In the genomic region with DNA sequence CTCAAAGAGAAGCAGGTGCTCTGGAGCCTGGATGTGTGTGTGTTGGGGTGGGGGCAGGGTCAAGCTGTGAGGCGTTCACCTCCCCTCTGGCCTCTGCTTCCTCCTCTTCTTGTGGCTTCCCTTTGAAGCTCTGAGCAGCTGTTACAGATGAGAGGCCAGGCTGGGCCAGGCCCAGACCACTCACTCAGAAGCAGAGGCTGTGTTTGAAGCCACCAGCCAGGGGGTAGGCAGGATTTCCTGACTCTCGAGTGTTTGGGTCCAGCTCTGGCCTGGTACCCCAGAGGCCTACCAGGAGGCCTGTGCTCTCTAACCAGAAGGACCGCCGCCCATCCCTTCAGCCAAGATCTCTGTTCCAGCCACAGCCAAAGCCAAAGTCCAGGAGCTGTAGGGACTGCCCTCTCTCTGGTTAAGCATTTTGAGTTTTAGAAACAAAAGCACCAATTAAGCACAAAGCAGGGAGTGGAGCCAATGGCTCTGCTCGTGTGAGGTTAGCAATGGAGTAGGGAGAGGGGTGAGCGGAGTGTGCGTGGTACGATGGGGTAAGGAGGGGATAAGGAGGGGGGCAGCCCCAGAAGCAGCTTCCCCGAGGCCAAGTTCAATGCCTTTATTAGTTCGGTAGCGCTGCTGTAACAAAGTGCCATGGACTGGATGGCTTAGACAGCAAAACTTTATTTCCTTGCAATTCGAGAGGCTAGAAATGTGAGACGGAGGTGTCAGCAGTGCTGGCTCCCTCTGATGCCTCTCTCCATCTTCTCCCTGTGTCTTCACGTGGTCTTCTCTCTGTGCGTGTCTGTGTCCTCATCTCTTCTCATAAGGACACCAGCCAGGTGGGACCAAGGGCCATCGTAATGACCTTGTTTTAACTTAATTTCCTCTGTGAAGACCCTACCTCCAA, we compare ENCODE assay signal across 8 cellular contexts. TPM values are rescaled to one million over a fixed set of nuclear protein-coding genes. Genes with fewer than 3 reads are reported as not detected.
DNase-seq lines count a peak whose midpoint lies in the region; ATAC-seq and TF ChIP-seq lines count a peak whose summit lies in the region.

No MANE protein-coding gene starts in this region.

- no peak overlapping the region for H3K4me2 ChIP-seq in GM23338

- CTCF ChIA-PET in RWPE1 (lab: Yijun Ruan, JAX) = no interaction called here

- H3K79me2 ChIP-seq in GM23338 (replicated peaks; ENCODE audit: insufficient read depth) = no peaks in the 10 kb centered on the region

- H3K4me3 Mint-ChIP-seq in GM23338 (no peak overlapping the region), osteocyte (ENCODE audit: unreplicated experiment) (no peak overlapping the region)

- ATAC-seq in GM23338 = no peak
- peak; percentile 11 for ATAC-seq in left lung
- no peak for ATAC-seq in HG03175 (IDR thresholded peaks at IDR 0.05; ENCODE audit: unreplicated experiment)

- H3K4me3 ChIP-seq in GM23338 (no peak overlapping the region), left lung (no peak overlapping the region)

- POLR2A ChIA-PET in RWPE1 (lab: Yijun Ruan, JAX; ENCODE audit: low non-redundant PET) = no interaction called here

- no peaks in the 10 kb centered on the region for H3F3A ChIP-seq in GM23338 (replicated peaks; ENCODE audit: low read depth)

- H4K20me1 ChIP-seq in GM23338 (replicated peaks; ENCODE audit: insufficient read depth) = no peaks in the 10 kb centered on the region

- peak; percentile 51 for DNase-seq in GM13976 (ENCODE audit: low spot score)
- no peak for DNase-seq in GM23338 (ENCODE audit: low spot score)
- no peak for DNase-seq in RWPE1 (ENCODE audit: low spot score)
- DNase-seq in left lung = no peak
- no peak for DNase-seq in NCI-H2227 (lab: John Stamatoyannopoulos, UW; ENCODE audit: unreplicated experiment)
- no peak for DNase-seq in NCI-H2081 (lab: John Stamatoyannopoulos, UW)
- DNase-seq in osteocyte (ENCODE audit: extremely low spot score, unreplicated experiment) = no peak

- H3K36me3 ChIP-seq in GM23338 (ENCODE audit: insufficient read depth) = no peaks in the 10 kb centered on the region
- no peaks in the 10 kb centered on the region for H3K36me3 ChIP-seq in left lung

- H3K27me3 Mint-ChIP-seq in GM23338 (ENCODE audit: insufficient read depth, low read depth, poor library complexity) = peaks cover 3% of the 10 kb centered on the region
- H3K27me3 Mint-ChIP-seq in osteocyte (ENCODE audit: unreplicated experiment) = peaks cover 10% of the 10 kb centered on the region

- 0 out of 2 replicates have a peak overlapping the region, but pooled peaks have one; percentile 23 for H2AFZ ChIP-seq in GM23338

- no peaks in the 10 kb centered on the region for H3K9me3 Mint-ChIP-seq in GM23338
- no peaks in the 10 kb centered on the region for H3K9me3 Mint-ChIP-seq in osteocyte (ENCODE audit: unreplicated experiment)

- H3K27me3 ChIP-seq in GM23338 (ENCODE audit: insufficient read depth) = no peaks in the 10 kb centered on the region
- no peaks in the 10 kb centered on the region for H3K27me3 ChIP-seq in left lung

- H3K27ac Mint-ChIP-seq in GM23338 (no peak overlapping the region), osteocyte (ENCODE audit: unreplicated experiment) (no peak overlapping the region)

- TF ChIP-seq CTCF in GM13976 (IDR thresholded peaks at IDR 0.05; ENCODE audit: borderline replicate concordance, control extremely low read depth, extremely low read depth, insufficient read depth, missing control alignments) (no peak), GM23338 (conservative IDR thresholded peaks at IDR 0.05; ENCODE audit: low read depth in 2 of 2) (no peak), RWPE1 (conservative IDR thresholded peaks at IDR 0.05; ENCODE audit: low read depth) (no peak), left lung (IDR thresholded peaks at IDR 0.05) (no peak), osteocyte (IDR thresholded peaks at IDR 0.05) (no peak)

- peaks cover 7% of the 10 kb centered on the region; the same call in 1 of the 2 replicates for H3K9me2 ChIP-seq in GM23338 (ENCODE audit: insufficient read depth)

- H3K36me3 Mint-ChIP-seq in GM23338 (ENCODE audit: low read depth) (no peaks in the 10 kb centered on the region), osteocyte (ENCODE audit: unreplicated experiment) (no peaks in the 10 kb centered on the region)

- H3K4me1 Mint-ChIP-seq in GM23338 (peaks cover 15% of the 10 kb centered on the region), osteocyte (ENCODE audit: unreplicated experiment) (peaks cover 3% of the 10 kb centered on the region)

- H3K27ac ChIP-seq in GM23338 (ENCODE audit: low read depth) (no peak overlapping the region), RWPE1 (0 out of 2 replicates have a peak overlapping the region, but pooled peaks have one; percentile 2), left lung (peak overlapping the region in 1 of 2 donors; percentile 70)

- in situ Hi-C loops in GM13976 (cut with MboI; ENCODE audit: low sequenced_read_pairs, unreplicated experiment) = no loop called here

- no peaks in the 10 kb centered on the region for H3K4me1 ChIP-seq in GM23338 (ENCODE audit: insufficient read depth)
- peaks cover 12 to 81% of the 10 kb centered on the region in 2 donors for H3K4me1 ChIP-seq in left lung

- H3K9me3 ChIP-seq in left lung = no peaks in the 10 kb centered on the region

- intact Hi-C loops in left lung (cut with DNase I) = no loop called here

TF ChIP-seq in GM23338, 12 proteins besides CTCF, POLR2A, EP300 and RAD21 (continues in another document):
- TF ChIP-seq, protein P1, sequence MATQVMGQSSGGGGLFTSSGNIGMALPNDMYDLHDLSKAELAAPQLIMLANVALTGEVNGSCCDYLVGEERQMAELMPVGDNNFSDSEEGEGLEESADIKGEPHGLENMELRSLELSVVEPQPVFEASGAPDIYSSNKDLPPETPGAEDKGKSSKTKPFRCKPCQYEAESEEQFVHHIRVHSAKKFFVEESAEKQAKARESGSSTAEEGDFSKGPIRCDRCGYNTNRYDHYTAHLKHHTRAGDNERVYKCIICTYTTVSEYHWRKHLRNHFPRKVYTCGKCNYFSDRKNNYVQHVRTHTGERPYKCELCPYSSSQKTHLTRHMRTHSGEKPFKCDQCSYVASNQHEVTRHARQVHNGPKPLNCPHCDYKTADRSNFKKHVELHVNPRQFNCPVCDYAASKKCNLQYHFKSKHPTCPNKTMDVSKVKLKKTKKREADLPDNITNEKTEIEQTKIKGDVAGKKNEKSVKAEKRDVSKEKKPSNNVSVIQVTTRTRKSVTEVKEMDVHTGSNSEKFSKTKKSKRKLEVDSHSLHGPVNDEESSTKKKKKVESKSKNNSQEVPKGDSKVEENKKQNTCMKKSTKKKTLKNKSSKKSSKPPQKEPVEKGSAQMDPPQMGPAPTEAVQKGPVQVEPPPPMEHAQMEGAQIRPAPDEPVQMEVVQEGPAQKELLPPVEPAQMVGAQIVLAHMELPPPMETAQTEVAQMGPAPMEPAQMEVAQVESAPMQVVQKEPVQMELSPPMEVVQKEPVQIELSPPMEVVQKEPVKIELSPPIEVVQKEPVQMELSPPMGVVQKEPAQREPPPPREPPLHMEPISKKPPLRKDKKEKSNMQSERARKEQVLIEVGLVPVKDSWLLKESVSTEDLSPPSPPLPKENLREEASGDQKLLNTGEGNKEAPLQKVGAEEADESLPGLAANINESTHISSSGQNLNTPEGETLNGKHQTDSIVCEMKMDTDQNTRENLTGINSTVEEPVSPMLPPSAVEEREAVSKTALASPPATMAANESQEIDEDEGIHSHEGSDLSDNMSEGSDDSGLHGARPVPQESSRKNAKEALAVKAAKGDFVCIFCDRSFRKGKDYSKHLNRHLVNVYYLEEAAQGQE (IDR thresholded peaks at IDR 0.05; ENCODE audit: unreplicated experiment) = no peak
- no peak for TF ChIP-seq ETS1 (IDR thresholded peaks at IDR 0.05)
- no peak for TF ChIP-seq EZH2 (IDR thresholded peaks at IDR 0.05; ENCODE audit: low read depth, unreplicated experiment)

RNA-seq across cellular contexts. Expression of gene RCSD1, which starts 20.5 kb away (rescaled TPM):
- 0.73 TPM in 1 of 2 replicates, not detected in the other for total RNA-seq in GM23338 (2014; rRNA removed; shearing (Covaris generic))
- polyA plus RNA-seq in GM23338 (2016; fragmentation: Nextera tagmentation; extraction: Ambion mirVana) = 0.18 and 0.42 TPM in 2 replicates
- total RNA-seq in left lung (10 to 100 TPM; 12.2 to 21.5 TPM), osteocyte (not detected in 2 replicates)
